Comparison of ENCODE assay signal across 32 cellular contexts in genomic region chr12:93653712-93654111, GRCh38. TPM values are rescaled to one million over a fixed set of nuclear protein-coding genes. Genes with fewer than 3 reads are reported as not detected.
"Had no signal": no experiment of that assay in that cellular context is flagged by ENCODE, and none has a peak within 500 bp of the region (broad histone marks: within the 10 kb centered on the region; RNA-seq: fewer than 3 reads in every experiment).

No MANE protein-coding gene starts in this region.

- H3K4me1 ChIP-seq: ascending aorta, breast epithelium, esophagus muscularis mucosa, foreskin keratinocyte, gastrocnemius medialis, heart left ventricle had no signal

- H3K36me3 ChIP-seq: ascending aorta, breast epithelium, cardiac muscle cell, esophagus muscularis mucosa, gastrocnemius medialis, heart left ventricle had no signal

- H3K4me3 ChIP-seq: ascending aorta, breast epithelium, cardiac muscle cell, esophagus muscularis mucosa, gastrocnemius medialis, heart left ventricle had no signal

- H3K27me3 ChIP-seq: ascending aorta, breast epithelium, cardiac muscle cell, esophagus muscularis mucosa, foreskin keratinocyte, gastrocnemius medialis, heart left ventricle had no signal

- H3K27ac ChIP-seq: ascending aorta, breast epithelium, cardiac muscle cell, esophagus muscularis mucosa, foreskin keratinocyte, gastrocnemius medialis, heart left ventricle had no signal

- H3K36me3 Mint-ChIP-seq: activated CD4-positive, alpha-beta memory T cell treated with anti-CD3 and anti-CD28 coated beads for 36 hours; activated CD8-positive, alpha-beta memory T cell treated with anti-CD3 and anti-CD28 coated beads, Interleukin-2, amount 10 ng/mL, durations not matched to agents 7 days and 5 days; activated naive CD4-positive, alpha-beta T cell treated with anti-CD3 and anti-CD28 coated beads, Interleukin-2, amount 50 U/mL, for 72 hours; activated naive CD8-positive, alpha-beta T cell treated with anti-CD3 and anti-CD28 coated beads, Interleukin-2, amount 10 ng/mL, durations not matched to agents 7 days and 5 days; brain had no signal

- H3K4me3 Mint-ChIP-seq: activated CD4-positive, alpha-beta memory T cell treated with anti-CD3 and anti-CD28 coated beads for 36 hours; activated CD4-positive, alpha-beta T cell treated with anti-CD3 and anti-CD28 coated beads for 36 hours; activated CD4-positive, alpha-beta T cell treated with anti-CD3 and anti-CD28 coated beads, Interleukin-2, amount 10 ng/mL, durations not matched to agents 24 days and 14 days; activated CD8-positive, alpha-beta memory T cell treated with anti-CD3 and anti-CD28 coated beads, Interleukin-2, amount 10 ng/mL, durations not matched to agents 7 days and 5 days; activated CD8-positive, alpha-beta T cell treated with anti-CD3 and anti-CD28 coated beads, Interleukin-2, amount 10 ng/mL, durations not matched to agents 7 days and 5 days; activated naive CD4-positive, alpha-beta T cell treated with anti-CD3 and anti-CD28 coated beads for 36 hours; activated naive CD8-positive, alpha-beta T cell treated with anti-CD3 and anti-CD28 coated beads, Interleukin-2, amount 10 ng/mL, durations not matched to agents 7 days and 5 days; activated T-helper 1 cell treated with anti-CD3 and anti-CD28 coated beads, Interleukin-12 subunit alpha, Interleukin-12 subunit beta, Interleukin-2, Interleukin-4 antibody, amounts not matched to agents 30 ng/mL and 10 ng/mL and 1 ng/mL, durations not matched to agents 14 hours and 24 hours and 36 hours; brain; central memory CD8-positive, alpha-beta T cell; effector memory CD8-positive, alpha-beta T cell had no signal

- H3K9me3 ChIP-seq: ascending aorta, breast epithelium, esophagus muscularis mucosa, gastrocnemius medialis, heart left ventricle had no signal

- H3K27me3 Mint-ChIP-seq: activated CD8-positive, alpha-beta memory T cell treated with anti-CD3 and anti-CD28 coated beads, Interleukin-2, amount 10 ng/mL, durations not matched to agents 7 days and 5 days had no signal

- H3K27ac Mint-ChIP-seq: activated CD4-positive, alpha-beta memory T cell treated with anti-CD3 and anti-CD28 coated beads for 36 hours; activated CD4-positive, alpha-beta T cell treated with anti-CD3 and anti-CD28 coated beads for 36 hours; activated CD4-positive, alpha-beta T cell treated with anti-CD3 and anti-CD28 coated beads, Interleukin-2, amount 10 ng/mL, durations not matched to agents 24 days and 14 days; activated CD8-positive, alpha-beta memory T cell treated with anti-CD3 and anti-CD28 coated beads, Interleukin-2, amount 10 ng/mL, durations not matched to agents 7 days and 5 days; activated CD8-positive, alpha-beta T cell treated with anti-CD3 and anti-CD28 coated beads, Interleukin-2, amount 10 ng/mL, durations not matched to agents 7 days and 5 days; activated naive CD4-positive, alpha-beta T cell treated with anti-CD3 and anti-CD28 coated beads for 36 hours; activated naive CD4-positive, alpha-beta T cell treated with anti-CD3 and anti-CD28 coated beads, Interleukin-2, amount 50 U/mL, for 72 hours; activated naive CD8-positive, alpha-beta T cell treated with anti-CD3 and anti-CD28 coated beads, Interleukin-2, amount 10 ng/mL, durations not matched to agents 7 days and 5 days; activated T-helper 1 cell treated with anti-CD3 and anti-CD28 coated beads, Interleukin-12 subunit alpha, Interleukin-12 subunit beta, Interleukin-2, Interleukin-4 antibody, amounts not matched to agents 30 ng/mL and 10 ng/mL and 1 ng/mL, durations not matched to agents 14 hours and 24 hours and 36 hours; activated T-helper 2 cell treated with anti-CD3 and anti-CD28 coated beads, Interferon-gamma antibody, Interleukin-2, Interleukin-4, amounts not matched to agents 10 μg/mL and 5 μg/mL and 100 μg/mL, durations not matched to agents 14 hours and 24 hours and 36 hours; brain; effector memory CD8-positive, alpha-beta T cell had no signal

- H3K4me1 Mint-ChIP-seq: activated CD4-positive, alpha-beta T cell treated with anti-CD3 and anti-CD28 coated beads for 36 hours; activated CD4-positive, alpha-beta T cell treated with anti-CD3 and anti-CD28 coated beads, Interleukin-2, amount 10 ng/mL, durations not matched to agents 24 days and 14 days; activated CD8-positive, alpha-beta memory T cell treated with anti-CD3 and anti-CD28 coated beads, Interleukin-2, amount 10 ng/mL, durations not matched to agents 7 days and 5 days; activated naive CD8-positive, alpha-beta T cell treated with anti-CD3 and anti-CD28 coated beads, Interleukin-2, amount 10 ng/mL, durations not matched to agents 7 days and 5 days; brain; central memory CD8-positive, alpha-beta T cell had no signal

- H3K9me3 Mint-ChIP-seq: activated CD4-positive, alpha-beta memory T cell treated with anti-CD3 and anti-CD28 coated beads for 36 hours; activated CD4-positive, alpha-beta T cell treated with anti-CD3 and anti-CD28 coated beads, Interleukin-2, amount 10 ng/mL, durations not matched to agents 24 days and 14 days; activated naive CD4-positive, alpha-beta T cell treated with anti-CD3 and anti-CD28 coated beads for 36 hours; activated naive CD4-positive, alpha-beta T cell treated with anti-CD3 and anti-CD28 coated beads, Interleukin-2, amount 50 U/mL, for 72 hours; activated naive CD8-positive, alpha-beta T cell treated with anti-CD3 and anti-CD28 coated beads, Interleukin-2, amount 10 ng/mL, durations not matched to agents 7 days and 5 days; activated T-helper 1 cell treated with anti-CD3 and anti-CD28 coated beads, Interleukin-12 subunit alpha, Interleukin-12 subunit beta, Interleukin-2, Interleukin-4 antibody, amounts not matched to agents 30 ng/mL and 10 ng/mL and 1 ng/mL, durations not matched to agents 14 hours and 24 hours and 36 hours; activated T-helper 2 cell treated with anti-CD3 and anti-CD28 coated beads, Interferon-gamma antibody, Interleukin-2, Interleukin-4, amounts not matched to agents 10 μg/mL and 5 μg/mL and 100 μg/mL, durations not matched to agents 14 hours and 24 hours and 36 hours; brain; central memory CD8-positive, alpha-beta T cell; effector memory CD8-positive, alpha-beta T cell had no signal

- ATAC-seq: activated CD4-positive, alpha-beta T cell treated with anti-CD3 and anti-CD28 coated beads for 36 hours; activated CD8-positive, alpha-beta memory T cell treated with anti-CD3 and anti-CD28 coated beads, Interleukin-2, amount 10 ng/mL, durations not matched to agents 7 days and 5 days; activated CD8-positive, alpha-beta T cell treated with anti-CD3 and anti-CD28 coated beads, Interleukin-2, amount 10 ng/mL, durations not matched to agents 7 days and 5 days; activated naive CD4-positive, alpha-beta T cell treated with anti-CD3 and anti-CD28 coated beads, Interleukin-2, amount 50 U/mL, for 72 hours; effector memory CD8-positive, alpha-beta T cell; foreskin keratinocyte; gastrocnemius medialis; heart left ventricle had no signal

- DNase-seq: activated CD4-positive, alpha-beta memory T cell treated with anti-CD3 and anti-CD28 coated beads for 36 hours; activated CD4-positive, alpha-beta T cell treated with anti-CD3 and anti-CD28 coated beads for 36 hours; activated CD4-positive, alpha-beta T cell treated with anti-CD3 and anti-CD28 coated beads, Interleukin-2, amount 10 ng/mL, durations not matched to agents 24 days and 14 days; activated CD4-positive, CD25-positive, alpha-beta regulatory T cell; activated CD4-positive, CD25-positive, alpha-beta regulatory T cell treated with anti-CD3 and anti-CD28 coated beads, Interleukin-2, amount 50 U/mL, for 72 hours; activated CD8-positive, alpha-beta memory T cell treated with anti-CD3 and anti-CD28 coated beads, Interleukin-2, amount 10 ng/mL, durations not matched to agents 7 days and 5 days; activated CD8-positive, alpha-beta memory T cell treated with anti-CD3 and anti-CD28 coated beads, Interleukin-2, amount 50 U/mL, for 4 hours; activated CD8-positive, alpha-beta T cell treated with anti-CD3 and anti-CD28 coated beads, Interleukin-2, amount 10 ng/mL, durations not matched to agents 7 days and 5 days; activated effector memory CD4-positive, alpha-beta T cell treated with anti-CD3 and anti-CD28 coated beads, Interleukin-2, amount 50 U/mL, for 16 hours; activated naive CD4-positive, alpha-beta T cell treated with anti-CD3 and anti-CD28 coated beads for 36 hours; activated naive CD8-positive, alpha-beta T cell treated with anti-CD3 and anti-CD28 coated beads, Interleukin-2, amount 10 ng/mL, durations not matched to agents 7 days and 5 days; activated T-cell treated with anti-CD3 and anti-CD28 coated beads, Interleukin-2, amount 50 U/mL, for 1 hour; activated T-cell treated with anti-CD3 and anti-CD28 coated beads, Interleukin-2, amount 50 U/mL, for 48 hours; cortex of kidney; dermis blood vessel endothelial cell; effector CD4-positive, alpha-beta T cell; effector memory CD8-positive, alpha-beta T cell; erythroblast; foreskin keratinocyte; gastrocnemius medialis; glutamatergic neuron; heart left ventricle; T-helper 2 cell had no signal

RNA-seq across cellular contexts. Expression of gene CRADD, which starts 23.5 kb away (rescaled TPM):
- total RNA-seq: ascending aorta had no signal
